Comparison of ENCODE assay signal across 8 cellular contexts in genomic region chr9:73023025-73023541, GRCh38.
DNase-seq lines count a peak whose midpoint lies in the region; ATAC-seq and TF ChIP-seq lines count a peak whose summit lies in the region.

No MANE protein-coding gene starts in this region.

- H3K27me3 Mint-ChIP-seq in activated CD4-positive, alpha-beta memory T cell treated with anti-CD3 and anti-CD28 coated beads for 36 hours: peaks cover 10% of the 10 kb centered on the region
- H3K27me3 Mint-ChIP-seq in naive thymus-derived CD8-positive, alpha-beta T cell: peaks cover 3 to 46% (median 13%) of the 10 kb centered on the region in 5 donors

- POLR2A ChIA-PET in activated CD4-positive, alpha-beta memory T cell treated with anti-CD3 and anti-CD28 coated beads for 36 hours (lab: Charles Lee): no interaction called here
- POLR2A ChIA-PET in naive thymus-derived CD8-positive, alpha-beta T cell (lab: Charles Lee): no interaction called here

- H3K36me3 ChIP-seq in testis (ENCODE audit: low read depth, missing control alignments): no peaks in the 10 kb centered on the region

- H3K4me1 ChIP-seq in testis: peaks cover 7% of the 10 kb centered on the region

- CTCF ChIA-PET in activated CD4-positive, alpha-beta memory T cell treated with anti-CD3 and anti-CD28 coated beads for 36 hours (lab: Charles Lee): interaction anchor here (0.7 to 3.5 kb wide), 15 partner anchors 8 to 747 kb away, joined by 3 to 22 read pairs (median 4); no protein-coding TSS in a partner anchor

- no peaks in the 10 kb centered on the region for H3K36me3 Mint-ChIP-seq in activated CD4-positive, alpha-beta memory T cell treated with anti-CD3 and anti-CD28 coated beads for 36 hours
- peaks cover 0 to under 1% (median 0%) of the 10 kb centered on the region in 3 donors for H3K36me3 Mint-ChIP-seq in naive thymus-derived CD8-positive, alpha-beta T cell

- TF ChIP-seq POLR2A in erythroblast (IDR thresholded peaks at IDR 0.05; ENCODE audit: low read length) (no peak), testis (IDR thresholded peaks at IDR 0.05) (no peak)

- no peaks in the 10 kb centered on the region for H3K9me3 Mint-ChIP-seq in activated CD4-positive, alpha-beta memory T cell treated with anti-CD3 and anti-CD28 coated beads for 36 hours
- H3K9me3 Mint-ChIP-seq in naive thymus-derived CD8-positive, alpha-beta T cell: peaks cover 0 to 2% (median 0%) of the 10 kb centered on the region in 9 donors

- no peak overlapping the region for H3K4me3 Mint-ChIP-seq in activated CD4-positive, alpha-beta memory T cell treated with anti-CD3 and anti-CD28 coated beads for 36 hours
- peak overlapping the region in 1 of 10 donors; percentile 7 for H3K4me3 Mint-ChIP-seq in naive thymus-derived CD8-positive, alpha-beta T cell

- no peaks in the 10 kb centered on the region for H3K27me3 ChIP-seq in testis

- DNase-seq in GM03348 (ENCODE audit: low spot score) (peak; percentile 64), NCI-H226 (peak; percentile 21), erythroblast (lab: John Stamatoyannopoulos, UW) (peak; percentile 72 to 83), testis (peak; percentile 63)
- DNase-seq in activated CD4-positive, alpha-beta memory T cell treated with anti-CD3 and anti-CD28 coated beads for 36 hours: peak; percentile 60
- DNase-seq in naive thymus-derived CD8-positive, alpha-beta T cell: peak in 7 of 10 donors; percentile 0 to 31 (median 21)

- peak; percentile 81 to 93 (median 83) for TF ChIP-seq CTCF in testis (IDR thresholded peaks at IDR 0.05)

- H3K9me3 ChIP-seq in testis: no peaks in the 10 kb centered on the region

- H3K4me3 ChIP-seq in testis: no peak overlapping the region

- H3K27ac Mint-ChIP-seq in activated CD4-positive, alpha-beta memory T cell treated with anti-CD3 and anti-CD28 coated beads for 36 hours: no peak overlapping the region
- H3K27ac Mint-ChIP-seq in naive thymus-derived CD8-positive, alpha-beta T cell: no peak overlapping the region

- peak overlapping the region in 1 of 2 donors; percentile 34 for H3K27ac ChIP-seq in testis

- intact Hi-C loops in activated CD4-positive, alpha-beta memory T cell treated with anti-CD3 and anti-CD28 coated beads for 36 hours (cut with micrococcal nuclease): loop anchor here (1.0 to 5.0 kb wide), 3 partner anchors 152 to 742 kb away; no protein-coding TSS in a partner anchor
- intact Hi-C loops in testis (cut with DNase I; ENCODE audit: low total_unique reads): loop anchor here (10.0 kb wide), 1 partner anchor 148 kb away; no protein-coding TSS in a partner anchor

- H3K4me1 Mint-ChIP-seq in activated CD4-positive, alpha-beta memory T cell treated with anti-CD3 and anti-CD28 coated beads for 36 hours (ENCODE audit: low read depth): peaks cover 9% of the 10 kb centered on the region
- peaks cover 2 to 16% (median 6%) of the 10 kb centered on the region in 4 donors for H3K4me1 Mint-ChIP-seq in naive thymus-derived CD8-positive, alpha-beta T cell

- WGBS in testis, 2 donors: 22 to 26% methylated on average over 7 of the region's 7 CpGs

- ATAC-seq in HG02588 (IDR thresholded peaks at IDR 0.05; ENCODE audit: unreplicated experiment) (peak; percentile 51), GM21381 (IDR thresholded peaks at IDR 0.05; ENCODE audit: unreplicated experiment) (no peak)
- peak in 1 of 2 donors; percentile 39 for ATAC-seq in naive thymus-derived CD8-positive, alpha-beta T cell

Comparison
In these comparisons a context has a peak if more than half of its experiments do, and no peak if none do; other contexts are left out.
1. DNase-seq: peak in every context shown above with its lines; median percentile 78 in erythroblast; 64 in GM03348; 63 in testis; 60 in activated CD4-positive, alpha-beta memory T cell treated with anti-CD3 and anti-CD28 coated beads for 36 hours; 21 in NCI-H226; 21 in naive thymus-derived CD8-positive, alpha-beta T cell.